ENCODE assay signal across 1 cellular context in the genomic region with DNA sequence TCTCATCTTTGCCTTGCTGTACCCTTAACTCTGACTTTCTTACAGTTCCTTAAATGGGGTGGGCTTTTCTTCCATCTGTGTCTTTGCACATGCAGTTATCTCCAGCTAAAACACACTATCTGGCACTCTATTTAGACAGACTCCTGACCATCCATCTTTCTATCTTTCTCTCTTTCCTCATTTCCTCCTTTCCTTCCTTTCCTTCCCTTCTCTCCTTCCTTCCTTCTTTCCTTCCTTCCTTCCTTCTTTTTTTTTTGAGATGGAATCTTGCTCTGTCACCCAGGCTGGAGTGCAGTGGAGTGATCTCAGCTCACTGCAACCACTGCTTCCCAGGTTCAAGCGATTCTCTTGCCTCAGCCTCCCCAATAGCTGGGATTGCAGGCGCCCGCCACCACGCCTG.
TF ChIP-seq lines count a peak whose summit lies in the region.

No MANE protein-coding gene starts in this region.

TF ChIP-seq in K562, 482 proteins besides CTCF, POLR2A, EP300 and RAD21 (continued from another document):
- TF ChIP-seq, protein P1, sequence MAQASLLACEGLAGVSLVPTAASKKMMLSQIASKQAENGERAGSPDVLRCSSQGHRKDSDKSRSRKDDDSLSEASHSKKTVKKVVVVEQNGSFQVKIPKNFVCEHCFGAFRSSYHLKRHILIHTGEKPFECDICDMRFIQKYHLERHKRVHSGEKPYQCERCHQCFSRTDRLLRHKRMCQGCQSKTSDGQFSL (CRISPR knock-in tag; IDR thresholded peaks at IDR 0.05) = no peak
- TF ChIP-seq, protein P1 (tag; IDR thresholded peaks at IDR 0.05) = no peak
- TF ChIP-seq, protein P2, sequence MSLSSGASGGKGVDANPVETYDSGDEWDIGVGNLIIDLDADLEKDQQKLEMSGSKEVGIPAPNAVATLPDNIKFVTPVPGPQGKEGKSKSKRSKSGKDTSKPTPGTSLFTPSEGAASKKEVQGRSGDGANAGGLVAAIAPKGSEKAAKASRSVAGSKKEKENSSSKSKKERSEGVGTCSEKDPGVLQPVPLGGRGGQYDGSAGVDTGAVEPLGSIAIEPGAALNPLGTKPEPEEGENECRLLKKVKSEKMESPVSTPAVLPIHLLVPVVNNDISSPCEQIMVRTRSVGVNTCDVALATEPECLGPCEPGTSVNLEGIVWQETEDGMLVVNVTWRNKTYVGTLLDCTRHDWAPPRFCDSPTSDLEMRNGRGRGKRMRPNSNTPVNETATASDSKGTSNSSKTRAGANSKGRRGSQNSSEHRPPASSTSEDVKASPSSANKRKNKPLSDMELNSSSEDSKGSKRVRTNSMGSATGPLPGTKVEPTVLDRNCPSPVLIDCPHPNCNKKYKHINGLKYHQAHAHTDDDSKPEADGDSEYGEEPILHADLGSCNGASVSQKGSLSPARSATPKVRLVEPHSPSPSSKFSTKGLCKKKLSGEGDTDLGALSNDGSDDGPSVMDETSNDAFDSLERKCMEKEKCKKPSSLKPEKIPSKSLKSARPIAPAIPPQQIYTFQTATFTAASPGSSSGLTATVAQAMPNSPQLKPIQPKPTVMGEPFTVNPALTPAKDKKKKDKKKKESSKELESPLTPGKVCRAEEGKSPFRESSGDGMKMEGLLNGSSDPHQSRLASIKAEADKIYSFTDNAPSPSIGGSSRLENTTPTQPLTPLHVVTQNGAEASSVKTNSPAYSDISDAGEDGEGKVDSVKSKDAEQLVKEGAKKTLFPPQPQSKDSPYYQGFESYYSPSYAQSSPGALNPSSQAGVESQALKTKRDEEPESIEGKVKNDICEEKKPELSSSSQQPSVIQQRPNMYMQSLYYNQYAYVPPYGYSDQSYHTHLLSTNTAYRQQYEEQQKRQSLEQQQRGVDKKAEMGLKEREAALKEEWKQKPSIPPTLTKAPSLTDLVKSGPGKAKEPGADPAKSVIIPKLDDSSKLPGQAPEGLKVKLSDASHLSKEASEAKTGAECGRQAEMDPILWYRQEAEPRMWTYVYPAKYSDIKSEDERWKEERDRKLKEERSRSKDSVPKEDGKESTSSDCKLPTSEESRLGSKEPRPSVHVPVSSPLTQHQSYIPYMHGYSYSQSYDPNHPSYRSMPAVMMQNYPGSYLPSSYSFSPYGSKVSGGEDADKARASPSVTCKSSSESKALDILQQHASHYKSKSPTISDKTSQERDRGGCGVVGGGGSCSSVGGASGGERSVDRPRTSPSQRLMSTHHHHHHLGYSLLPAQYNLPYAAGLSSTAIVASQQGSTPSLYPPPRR (CRISPR knock-in tag; IDR thresholded peaks at IDR 0.05; ENCODE audit: borderline replicate concordance) = no peak
- no peak for TF ChIP-seq RCOR1 (IDR thresholded peaks at IDR 0.05; ENCODE audit: borderline replicate concordance in 1 of 2, low read depth in 2 of 2, low read length in 2 of 2)
- TF ChIP-seq, protein P3, sequence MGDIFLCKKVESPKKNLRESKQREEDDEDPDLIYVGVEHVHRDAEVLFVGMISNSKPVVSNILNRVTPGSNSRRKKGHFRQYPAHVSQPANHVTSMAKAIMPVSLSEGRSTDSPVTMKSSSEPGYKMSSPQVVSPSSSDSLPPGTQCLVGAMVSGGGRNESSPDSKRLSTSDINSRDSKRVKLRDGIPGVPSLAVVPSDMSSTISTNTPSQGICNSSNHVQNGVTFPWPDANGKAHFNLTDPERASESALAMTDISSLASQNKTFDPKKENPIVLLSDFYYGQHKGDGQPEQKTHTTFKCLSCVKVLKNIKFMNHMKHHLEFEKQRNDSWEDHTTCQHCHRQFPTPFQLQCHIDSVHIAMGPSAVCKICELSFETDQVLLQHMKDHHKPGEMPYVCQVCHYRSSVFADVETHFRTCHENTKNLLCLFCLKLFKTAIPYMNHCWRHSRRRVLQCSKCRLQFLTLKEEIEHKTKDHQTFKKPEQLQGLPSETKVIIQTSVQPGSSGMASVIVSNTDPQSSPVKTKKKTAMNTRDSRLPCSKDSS (IDR thresholded peaks at IDR 0.05; ENCODE audit: low read depth, partially characterized antibody) = no peak
